ENCODE assay signal across 2 cellular contexts in the genomic region with DNA sequence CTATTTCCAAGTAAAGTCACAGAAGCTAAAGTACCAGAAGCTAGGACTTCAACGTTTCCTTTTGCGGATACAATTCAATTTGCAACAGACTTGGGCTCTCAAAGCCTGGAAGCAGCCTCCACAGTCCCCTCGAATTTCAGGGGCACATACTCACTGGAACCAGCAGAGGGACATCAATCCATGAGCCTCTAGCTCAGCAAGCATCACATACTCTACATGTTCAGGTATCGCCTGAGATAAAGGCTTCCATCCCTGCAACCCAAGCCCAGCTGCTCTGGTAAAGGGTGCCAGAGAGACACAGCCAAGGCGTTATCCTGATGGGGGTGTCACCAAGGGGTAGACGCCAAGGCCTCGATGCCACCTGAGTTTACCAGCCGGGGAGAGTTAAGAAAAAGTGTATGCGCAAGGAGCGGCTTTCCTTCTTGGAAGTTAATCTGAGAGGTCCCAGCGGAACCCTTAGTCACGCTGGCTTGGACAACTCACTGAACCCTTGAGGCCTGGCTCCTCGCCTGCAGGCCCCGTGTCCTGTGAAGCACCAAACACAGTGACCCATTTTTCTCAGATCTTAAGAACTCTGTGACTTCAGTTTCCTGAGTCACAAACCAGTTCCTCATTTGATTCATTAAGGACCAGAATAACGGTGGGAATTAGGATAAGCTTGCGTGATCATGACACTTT.
TF ChIP-seq lines count a peak whose summit lies in the region.

No MANE protein-coding gene starts in this region.

TF ChIP-seq in HCT116, 20 proteins besides CTCF, POLR2A, EP300 and RAD21:
- TF ChIP-seq CBX3 (IDR thresholded peaks at IDR 0.05; ENCODE audit: low read depth) = no peak
- no peak for TF ChIP-seq TCF7L2 (IDR thresholded peaks at IDR 0.05; ENCODE audit: borderline replicate concordance, extremely low read depth, insufficient read depth, insufficient read length)
- TF ChIP-seq EGR1 (IDR thresholded peaks at IDR 0.05; ENCODE audit: low read depth) = no peak
- TF ChIP-seq ZNF274 (IDR thresholded peaks at IDR 0.05; ENCODE audit: low read depth, low read length) = no peak
- TF ChIP-seq EZH2phosphoT487 (IDR thresholded peaks at IDR 0.05; ENCODE audit: borderline replicate concordance) = no peak
- TF ChIP-seq SRF (IDR thresholded peaks at IDR 0.05; ENCODE audit: low read depth) = no peak
- no peak for TF ChIP-seq SIN3A (IDR thresholded peaks at IDR 0.05; ENCODE audit: low read depth)
- TF ChIP-seq FOSL1 (IDR thresholded peaks at IDR 0.05; ENCODE audit: low read depth) = no peak
- TF ChIP-seq EZH2 (IDR thresholded peaks at IDR 0.05) = no peak
- TF ChIP-seq, protein P1, sequence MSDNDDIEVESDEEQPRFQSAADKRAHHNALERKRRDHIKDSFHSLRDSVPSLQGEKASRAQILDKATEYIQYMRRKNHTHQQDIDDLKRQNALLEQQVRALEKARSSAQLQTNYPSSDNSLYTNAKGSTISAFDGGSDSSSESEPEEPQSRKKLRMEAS (IDR thresholded peaks at IDR 0.05) = no peak
- TF ChIP-seq, protein P2, sequence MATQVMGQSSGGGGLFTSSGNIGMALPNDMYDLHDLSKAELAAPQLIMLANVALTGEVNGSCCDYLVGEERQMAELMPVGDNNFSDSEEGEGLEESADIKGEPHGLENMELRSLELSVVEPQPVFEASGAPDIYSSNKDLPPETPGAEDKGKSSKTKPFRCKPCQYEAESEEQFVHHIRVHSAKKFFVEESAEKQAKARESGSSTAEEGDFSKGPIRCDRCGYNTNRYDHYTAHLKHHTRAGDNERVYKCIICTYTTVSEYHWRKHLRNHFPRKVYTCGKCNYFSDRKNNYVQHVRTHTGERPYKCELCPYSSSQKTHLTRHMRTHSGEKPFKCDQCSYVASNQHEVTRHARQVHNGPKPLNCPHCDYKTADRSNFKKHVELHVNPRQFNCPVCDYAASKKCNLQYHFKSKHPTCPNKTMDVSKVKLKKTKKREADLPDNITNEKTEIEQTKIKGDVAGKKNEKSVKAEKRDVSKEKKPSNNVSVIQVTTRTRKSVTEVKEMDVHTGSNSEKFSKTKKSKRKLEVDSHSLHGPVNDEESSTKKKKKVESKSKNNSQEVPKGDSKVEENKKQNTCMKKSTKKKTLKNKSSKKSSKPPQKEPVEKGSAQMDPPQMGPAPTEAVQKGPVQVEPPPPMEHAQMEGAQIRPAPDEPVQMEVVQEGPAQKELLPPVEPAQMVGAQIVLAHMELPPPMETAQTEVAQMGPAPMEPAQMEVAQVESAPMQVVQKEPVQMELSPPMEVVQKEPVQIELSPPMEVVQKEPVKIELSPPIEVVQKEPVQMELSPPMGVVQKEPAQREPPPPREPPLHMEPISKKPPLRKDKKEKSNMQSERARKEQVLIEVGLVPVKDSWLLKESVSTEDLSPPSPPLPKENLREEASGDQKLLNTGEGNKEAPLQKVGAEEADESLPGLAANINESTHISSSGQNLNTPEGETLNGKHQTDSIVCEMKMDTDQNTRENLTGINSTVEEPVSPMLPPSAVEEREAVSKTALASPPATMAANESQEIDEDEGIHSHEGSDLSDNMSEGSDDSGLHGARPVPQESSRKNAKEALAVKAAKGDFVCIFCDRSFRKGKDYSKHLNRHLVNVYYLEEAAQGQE (IDR thresholded peaks at IDR 0.05; ENCODE audit: low read depth) = no peak
- TF ChIP-seq SP1 (IDR thresholded peaks at IDR 0.05; ENCODE audit: low read depth) = no peak
- TF ChIP-seq ELF1 (IDR thresholded peaks at IDR 0.05; ENCODE audit: borderline replicate concordance, low read depth) = no peak
- TF ChIP-seq YY1 (IDR thresholded peaks at IDR 0.05; ENCODE audit: extremely low read depth, insufficient replicate concordance, low read depth, low read length) = no peak
- TF ChIP-seq, protein P3, sequence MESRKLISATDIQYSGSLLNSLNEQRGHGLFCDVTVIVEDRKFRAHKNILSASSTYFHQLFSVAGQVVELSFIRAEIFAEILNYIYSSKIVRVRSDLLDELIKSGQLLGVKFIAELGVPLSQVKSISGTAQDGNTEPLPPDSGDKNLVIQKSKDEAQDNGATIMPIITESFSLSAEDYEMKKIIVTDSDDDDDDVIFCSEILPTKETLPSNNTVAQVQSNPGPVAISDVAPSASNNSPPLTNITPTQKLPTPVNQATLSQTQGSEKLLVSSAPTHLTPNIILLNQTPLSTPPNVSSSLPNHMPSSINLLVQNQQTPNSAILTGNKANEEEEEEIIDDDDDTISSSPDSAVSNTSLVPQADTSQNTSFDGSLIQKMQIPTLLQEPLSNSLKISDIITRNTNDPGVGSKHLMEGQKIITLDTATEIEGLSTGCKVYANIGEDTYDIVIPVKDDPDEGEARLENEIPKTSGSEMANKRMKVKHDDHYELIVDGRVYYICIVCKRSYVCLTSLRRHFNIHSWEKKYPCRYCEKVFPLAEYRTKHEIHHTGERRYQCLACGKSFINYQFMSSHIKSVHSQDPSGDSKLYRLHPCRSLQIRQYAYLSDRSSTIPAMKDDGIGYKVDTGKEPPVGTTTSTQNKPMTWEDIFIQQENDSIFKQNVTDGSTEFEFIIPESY (IDR thresholded peaks at IDR 0.05; ENCODE audit: extremely low read depth, insufficient replicate concordance, low read length) = no peak
- TF ChIP-seq, protein P4, sequence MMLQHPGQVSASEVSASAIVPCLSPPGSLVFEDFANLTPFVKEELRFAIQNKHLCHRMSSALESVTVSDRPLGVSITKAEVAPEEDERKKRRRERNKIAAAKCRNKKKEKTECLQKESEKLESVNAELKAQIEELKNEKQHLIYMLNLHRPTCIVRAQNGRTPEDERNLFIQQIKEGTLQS (IDR thresholded peaks at IDR 0.05) = no peak

TF ChIP-seq in HepG2, 621 proteins besides CTCF, POLR2A, EP300 and RAD21:
- TF ChIP-seq ZBTB21 (CRISPR knock-in tag; IDR thresholded peaks at IDR 0.05) (no peak), SMC3 (IDR thresholded peaks at IDR 0.05; ENCODE audit: low read length) (peak; percentile 56), ZBTB20 (CRISPR knock-in tag; IDR thresholded peaks at IDR 0.05; ENCODE audit: borderline replicate concordance, low read depth) (no peak), ZSCAN31 (CRISPR knock-in tag; IDR thresholded peaks at IDR 0.05; ENCODE audit: low read depth) (no peak)
TF ChIP-seq in HepG2: peak in this region for 1.
